Comparison of ENCODE assay signal across 13 cellular contexts in genomic region chr10:106957825-106958581, GRCh38.
DNase-seq lines count a peak whose midpoint lies in the region; ATAC-seq and TF ChIP-seq lines count a peak whose summit lies in the region.
"Had no signal": no experiment of that assay in that cellular context is flagged by ENCODE, and none has a peak within 500 bp of the region (broad histone marks: within the 10 kb centered on the region; RNA-seq: fewer than 3 reads in every experiment).

No MANE protein-coding gene starts in this region.

- peaks cover 0 to 5% (median 2%) of the 10 kb centered on the region in 7 donors for H3K9me3 Mint-ChIP-seq in CD14-positive monocyte
- peaks cover 0 to 7% (median 6%) of the 10 kb centered on the region in 9 donors for H3K9me3 Mint-ChIP-seq in naive thymus-derived CD8-positive, alpha-beta T cell

- DNase-seq in CD14-positive monocyte (ENCODE audit: low spot score): no peak
- DNase-seq in cerebellum (ENCODE audit: low spot score): peak; percentile 14
- no peak for DNase-seq in NCI-H1930 (lab: John Stamatoyannopoulos, UW)
- no peak for DNase-seq in coronary artery (ENCODE audit: low spot score)
- no peak for DNase-seq in naive thymus-derived CD8-positive, alpha-beta T cell
- DNase-seq: activated CD4-positive, alpha-beta T cell treated with anti-CD3 and anti-CD28 coated beads, Interleukin-2, amount 10 ng/mL, durations not matched to agents 7 days and 5 days; IMR-90; stimulated activated CD4-positive, alpha-beta T cell treated with anti-CD3 and anti-CD28 coated beads, Interleukin-15, amount 100 ng/mL, for 24 hours; testis had no signal

- intact Hi-C loops in CD14-positive monocyte (cut with micrococcal nuclease): no loop called here

- H3K27ac Mint-ChIP-seq in CD14-positive monocyte: peak overlapping the region; percentile 70 to 82 (median 77)
- H3K27ac Mint-ChIP-seq in naive thymus-derived CD8-positive, alpha-beta T cell: no peak overlapping the region
- H3K27ac Mint-ChIP-seq: activated CD4-positive, alpha-beta T cell treated with anti-CD3 and anti-CD28 coated beads, Interleukin-2, amount 10 ng/mL, durations not matched to agents 7 days and 5 days had no signal

- H3K4me1 Mint-ChIP-seq in CD14-positive monocyte: peaks cover 43% of the 10 kb centered on the region
- H3K4me1 Mint-ChIP-seq in naive thymus-derived CD8-positive, alpha-beta T cell: peaks cover 0 to 13% (median 0%) of the 10 kb centered on the region in 4 donors
- H3K4me1 Mint-ChIP-seq: activated CD4-positive, alpha-beta T cell treated with anti-CD3 and anti-CD28 coated beads, Interleukin-2, amount 10 ng/mL, durations not matched to agents 7 days and 5 days had no signal

- H3K27ac ChIP-seq in coronary artery: peak overlapping the region in 1 of 2 donors; percentile 68
- H3K27ac ChIP-seq: testis had no signal

- ATAC-seq in GM21360 (IDR thresholded peaks at IDR 0.05; ENCODE audit: unreplicated experiment) (peak; percentile 63), HG03159 (IDR thresholded peaks at IDR 0.05; ENCODE audit: unreplicated experiment) (peak; percentile 78), HG03280 (IDR thresholded peaks at IDR 0.05; ENCODE audit: unreplicated experiment) (no peak)
- ATAC-seq in naive thymus-derived CD8-positive, alpha-beta T cell: no peak

- TF ChIP-seq CTCF in CD14-positive monocyte (IDR thresholded peaks at IDR 0.05): no peak
- no peak for TF ChIP-seq CTCF in coronary artery (IDR thresholded peaks at IDR 0.05)

- H3K36me3 Mint-ChIP-seq in CD14-positive monocyte: no peaks in the 10 kb centered on the region
- peaks cover 0 to 6% (median 0%) of the 10 kb centered on the region in 3 donors for H3K36me3 Mint-ChIP-seq in naive thymus-derived CD8-positive, alpha-beta T cell

- H3K4me3 ChIP-seq in coronary artery: no peak overlapping the region
- H3K4me3 ChIP-seq: ascending aorta, testis had no signal

- POLR2A ChIA-PET in naive thymus-derived CD8-positive, alpha-beta T cell (lab: Charles Lee): no interaction called here

- peaks cover 0 to 3% (median 1%) of the 10 kb centered on the region in 3 donors for H3K27me3 Mint-ChIP-seq in CD14-positive monocyte (ENCODE audit: low read depth in 3 of 3)
- H3K27me3 Mint-ChIP-seq in naive thymus-derived CD8-positive, alpha-beta T cell: peaks cover 0 to 4% (median 0%) of the 10 kb centered on the region in 5 donors
- H3K27me3 Mint-ChIP-seq: activated CD4-positive, alpha-beta T cell treated with anti-CD3 and anti-CD28 coated beads, Interleukin-2, amount 10 ng/mL, durations not matched to agents 7 days and 5 days had no signal

- H3K4me3 Mint-ChIP-seq in CD14-positive monocyte: peak overlapping the region; percentile 62 to 76
- no peak overlapping the region for H3K4me3 Mint-ChIP-seq in naive thymus-derived CD8-positive, alpha-beta T cell
- H3K4me3 Mint-ChIP-seq: activated CD4-positive, alpha-beta T cell treated with anti-CD3 and anti-CD28 coated beads, Interleukin-2, amount 10 ng/mL, durations not matched to agents 7 days and 5 days had no signal

Comparison
In these comparisons a context has a peak if more than half of its experiments do, and no peak if none do; other contexts are left out.
1. H3K27ac Mint-ChIP-seq: peak in CD14-positive monocyte (7 of 7); none in naive thymus-derived CD8-positive, alpha-beta T cell (0 of 10).
2. H3K4me3 Mint-ChIP-seq: peak in CD14-positive monocyte (2 of 2); none in naive thymus-derived CD8-positive, alpha-beta T cell (0 of 10).
3. ATAC-seq: peak in GM21360 (single experiment) and HG03159 (single experiment); none in HG03280 (single experiment) and naive thymus-derived CD8-positive, alpha-beta T cell (0 of 2).